1 cellular context compared by ENCODE assay signal in the genomic region with DNA sequence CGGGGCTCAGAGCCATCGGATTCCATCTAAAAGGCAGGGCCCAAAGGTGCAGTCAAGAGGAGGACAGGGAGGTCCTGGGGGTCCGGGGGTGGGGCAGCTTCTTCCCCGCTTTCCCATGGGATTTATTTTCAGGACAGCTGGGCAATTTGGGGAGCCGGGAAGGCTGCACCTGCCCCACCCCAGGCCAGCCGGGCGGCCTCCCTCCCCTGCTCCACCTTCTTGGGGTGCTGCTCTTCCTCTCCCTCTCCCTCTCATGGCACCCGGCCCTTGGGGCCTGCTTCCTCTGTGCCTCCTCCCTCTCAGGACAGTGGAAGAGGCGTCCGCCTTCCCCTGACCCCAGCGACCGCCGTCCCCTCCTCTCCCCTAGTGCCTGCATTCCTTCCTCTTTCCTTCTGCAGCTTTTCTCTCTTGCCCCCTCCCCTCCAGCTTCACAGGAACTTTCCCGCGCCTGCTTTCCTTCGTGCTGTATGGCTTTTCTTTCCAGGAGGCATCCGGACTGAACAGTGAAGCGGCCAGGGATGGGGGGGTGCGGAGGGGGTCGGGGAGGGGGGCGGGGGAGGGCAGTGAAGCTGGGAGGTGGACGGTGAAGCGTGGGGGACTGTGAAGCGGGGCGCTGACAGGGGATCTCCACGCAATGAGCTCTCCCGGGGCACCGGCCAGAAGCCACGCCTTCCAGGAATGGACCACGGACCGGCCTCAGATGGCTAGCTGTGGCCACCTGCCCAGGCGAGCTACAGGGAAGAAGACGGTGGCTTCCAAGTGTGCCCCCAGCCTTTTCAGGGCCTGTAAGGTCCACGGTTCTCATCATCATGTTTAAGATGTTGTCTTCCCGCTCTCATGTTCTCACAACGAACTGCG.
TF ChIP-seq lines count a peak whose summit lies in the region.

No MANE protein-coding gene starts in this region.

TF ChIP-seq in endothelial cell of umbilical vein, 7 proteins besides CTCF, POLR2A, EP300 and RAD21:
- TF ChIP-seq MAX (IDR thresholded peaks at IDR 0.05; ENCODE audit: insufficient read depth, insufficient read length) (no peak), GATA2 (IDR thresholded peaks at IDR 0.05; ENCODE audit: insufficient read depth, insufficient read length, low read depth, low read length) (no peak), EZH2 (IDR thresholded peaks at IDR 0.05; ENCODE audit: borderline replicate concordance, low read depth, low read length, severe bottlenecking) (no peak), FOS (IDR thresholded peaks at IDR 0.05; ENCODE audit: borderline replicate concordance, insufficient read depth, low read length) (no peak), MYC (IDR thresholded peaks at IDR 0.05; ENCODE audit: low read depth, low read length) (no peak), JUN (IDR thresholded peaks at IDR 0.05; ENCODE audit: borderline replicate concordance, insufficient read depth, insufficient read length, low read depth) (no peak), POLR2AphosphoS5 (IDR thresholded peaks at IDR 0.05; ENCODE audit: insufficient read depth, low read depth, low read length) (no peak)
